In genomic region chr5:1136814-1137213, GRCh38 we compare ENCODE assay signal across 18 cellular contexts. TPM values are rescaled to one million over a fixed set of nuclear protein-coding genes. Genes with fewer than 3 reads are reported as not detected.
DNase-seq lines count a peak whose midpoint lies in the region; ATAC-seq, FAIRE-seq and TF ChIP-seq lines count a peak whose summit lies in the region.
"Had no signal": no experiment of that assay in that cellular context is flagged by ENCODE, and none has a peak within 500 bp of the region (broad histone marks: within the 10 kb centered on the region; RNA-seq: fewer than 3 reads in every experiment).

No MANE protein-coding gene starts in this region.

- no peaks in the 10 kb centered on the region for H3K9me3 ChIP-seq in SK-N-MC (ENCODE audit: low read depth, low read length)
- no peaks in the 10 kb centered on the region for H3K9me3 ChIP-seq in endothelial cell of umbilical vein (replicated peaks; ENCODE audit: control insufficient read depth, insufficient read depth, low read length)
- H3K9me3 ChIP-seq in neuronal stem cell (replicated peaks in 1 of 2; ENCODE audit: control insufficient read depth in 2 of 2, insufficient read depth in 1 of 2, low read depth in 1 of 2, low read length in 2 of 2), result peaks cover 0 to 1% of the 10 kb centered on the region in 2 donors
- no peaks in the 10 kb centered on the region for H3K9me3 ChIP-seq in GM23248 (ENCODE audit: low read depth)

- TF ChIP-seq CTCF in endothelial cell of umbilical vein (IDR thresholded peaks at IDR 0.05; ENCODE audit: extremely low read depth in 1 of 2, insufficient read depth in 1 of 2, low read depth in 1 of 2, low read length in 2 of 2) (no peak), glutamatergic neuron (IDR thresholded peaks at IDR 0.05; ENCODE audit: partially characterized antibody, unreplicated experiment) (no peak)

- H2BK12ac ChIP-seq in neuronal stem cell (ENCODE audit: low read length), result peak overlapping the region; percentile 79

- peak overlapping the region; percentile 97 for H2AK5ac ChIP-seq in neuronal stem cell (ENCODE audit: low read depth, low read length)

- no TSS peak for BruUV-seq in endothelial cell of umbilical vein (replicated peaks; lab: Mats Ljungman, UMichigan)

- peaks cover 9% of the 10 kb centered on the region for H3K27me3 Mint-ChIP-seq in glutamatergic neuron (ENCODE audit: unreplicated experiment)

- H4K8ac ChIP-seq in neuronal stem cell (ENCODE audit: low read depth, low read length), result peak overlapping the region; percentile 31

- WGBS in neuronal stem cell (ENCODE audit: extremely low coverage in 2 of 2, insufficient read length in 2 of 2, insufficient replicate concordance in 1 of 2), 2 donors, result no CpG with 5 or more reads among the region's 8 CpGs
- 48 to 55% methylated on average over 8 of the region's 8 CpGs for WGBS in GM23248 (ENCODE audit: low coverage in 1 of 2, low lambda C conversion rate in 2 of 2, missing lambda C conversion rate in 2 of 2), 2 experiments

- H3K4ac ChIP-seq in neuronal stem cell (ENCODE audit: low read length), result peak overlapping the region; percentile 59

- H3K79me2 ChIP-seq in endothelial cell of umbilical vein (ENCODE audit: control insufficient read depth, insufficient read depth, low read length) (no peaks in the 10 kb centered on the region), GM23248 (ENCODE audit: insufficient read depth) (no peaks in the 10 kb centered on the region)

- peak overlapping the region; percentile 52 for H2BK15ac ChIP-seq in neuronal stem cell (ENCODE audit: low read length)

- TF ChIP-seq POLR2A in GM12891 (IDR thresholded peaks at IDR 0.05; ENCODE audit: low read depth, low read length) (no peak), endothelial cell of umbilical vein (IDR thresholded peaks at IDR 0.05; ENCODE audit: low read depth, low read length) (no peak)

- H3K9me2 ChIP-seq in GM23248 (ENCODE audit: insufficient read depth), result no peaks in the 10 kb centered on the region

- dilution Hi-C loops in endothelial cell of umbilical vein (cut with MboI; ENCODE audit: extremely low pct_ligation_motif_present, low sequenced_read_pairs), result no loop called here

- no peaks in the 10 kb centered on the region for H3K36me3 Mint-ChIP-seq in glutamatergic neuron (ENCODE audit: unreplicated experiment)

- FAIRE-seq in GM12891 (lab: Jason Lieb, UNC) (peak; percentile 23), endothelial cell of umbilical vein (lab: Jason Lieb, UNC) (no peak)
- FAIRE-seq: RCC 7860 had no signal

- H3K9me1 ChIP-seq in endothelial cell of umbilical vein (replicated peaks; ENCODE audit: control insufficient read depth, extremely low read depth, insufficient read depth, low read length), result no peaks in the 10 kb centered on the region

- ATAC-seq in HG02678 (IDR thresholded peaks at IDR 0.05; ENCODE audit: unreplicated experiment), result no peak
- ATAC-seq: SK-N-SH treated with all-trans-retinoic acid at 6 μM for 48 hours had no signal

- peak overlapping the region; percentile 99 for H4K91ac ChIP-seq in neuronal stem cell (ENCODE audit: low read depth, low read length, poor library complexity)

- H3K9me3 Mint-ChIP-seq in glutamatergic neuron (ENCODE audit: unreplicated experiment), result peaks cover 9% of the 10 kb centered on the region

- intact Hi-C loops in endothelial cell of umbilical vein (cut with micrococcal nuclease), result no loop called here

- H3K4me1 ChIP-seq in endothelial cell of umbilical vein (ENCODE audit: control insufficient read depth, extremely low read depth, insufficient read depth, low read length), result no peaks in the 10 kb centered on the region
- H3K4me1 ChIP-seq in neuronal stem cell (ENCODE audit: control insufficient read depth in 2 of 2, insufficient read depth in 1 of 2, low read depth in 1 of 2, low read length in 2 of 2), result peaks cover 5 to 7% of the 10 kb centered on the region in 2 donors
- no peaks in the 10 kb centered on the region for H3K4me1 ChIP-seq in GM23248 (ENCODE audit: insufficient read depth)

- peak overlapping the region; percentile 64 for H3K9ac ChIP-seq in SK-N-MC (ENCODE audit: insufficient read length)
- H3K9ac ChIP-seq in endothelial cell of umbilical vein (replicated peaks; ENCODE audit: extremely low read depth, insufficient read depth, low read length), result no peak overlapping the region
- H3K9ac ChIP-seq in neuronal stem cell (ENCODE audit: low read depth, low read length, poor library complexity), result peak overlapping the region; percentile 39
- no peak overlapping the region for H3K9ac ChIP-seq in GM23248

- H4K20me1 ChIP-seq in endothelial cell of umbilical vein (replicated peaks; ENCODE audit: control insufficient read depth, extremely low read depth, insufficient read depth, low read length) (no peaks in the 10 kb centered on the region), GM23248 (ENCODE audit: insufficient read depth) (no peaks in the 10 kb centered on the region)

- in situ Hi-C loops in GM23248 (cut with MboI), result loop anchor here (10.0 kb wide), 1 partner anchor 192 kb away; no protein-coding TSS in a partner anchor

- POLR2A ChIA-PET in endothelial cell of umbilical vein (lab: Charles Lee), result no interaction called here

- H3K79me1 ChIP-seq in neuronal stem cell (ENCODE audit: low read depth, low read length), result no peaks in the 10 kb centered on the region

- H3K4me3 ChIP-seq in SK-N-MC (peak overlapping the region; percentile 73), endothelial cell of umbilical vein (replicated peaks in 1 of 3; ENCODE audit: insufficient read depth in 1 of 3, low read depth in 1 of 3, low read length in 3 of 3) (no peak overlapping the region), neuronal stem cell (ENCODE audit: low read length in 2 of 2) (no peak overlapping the region), GM23248 (no peak overlapping the region)

- peak overlapping the region; percentile 90; the same call in 1 of the 2 replicates for H3K27ac ChIP-seq in SK-N-MC
- H3K27ac ChIP-seq in endothelial cell of umbilical vein (ENCODE audit: insufficient read depth, low read depth, low read length), result no peak overlapping the region
- no peak overlapping the region for H3K27ac ChIP-seq in neuronal stem cell (replicated peaks; ENCODE audit: low read length)
- no peak overlapping the region for H3K27ac ChIP-seq in GM23248
- H3K27ac ChIP-seq: C4-2B had no signal

- H3K14ac ChIP-seq in neuronal stem cell (ENCODE audit: low read length), result peak overlapping the region; percentile 76

- CTCF ChIA-PET in endothelial cell of umbilical vein (lab: Charles Lee), result no interaction called here

- H3K23ac ChIP-seq in neuronal stem cell (ENCODE audit: low read depth, low read length, poor library complexity), result peak overlapping the region; percentile 77

- no peak overlapping the region for H3K27ac Mint-ChIP-seq in glutamatergic neuron (ENCODE audit: unreplicated experiment)

- H3K4me2 ChIP-seq in endothelial cell of umbilical vein (ENCODE audit: insufficient read depth, low read length) (no peak overlapping the region), neuronal stem cell (ENCODE audit: insufficient read depth, low read length, poor library complexity, severe bottlenecking) (no peak overlapping the region), GM23248 (ENCODE audit: unreplicated experiment) (no peak overlapping the region)

- H2BK120ac ChIP-seq in neuronal stem cell (ENCODE audit: low read depth, low read length), result no peak overlapping the region

- H3K4me1 Mint-ChIP-seq in glutamatergic neuron (ENCODE audit: low read depth, unreplicated experiment), result peaks cover 20% of the 10 kb centered on the region

- H3F3A ChIP-seq in GM23248 (ENCODE audit: insufficient read depth), result no peaks in the 10 kb centered on the region

- H2AFZ ChIP-seq in endothelial cell of umbilical vein (ENCODE audit: low read depth, low read length) (no peak overlapping the region), neuronal stem cell (ENCODE audit: low read length) (no peak overlapping the region), GM23248 (no peak overlapping the region)

- DNase-seq in GM12891 (ENCODE audit: insufficient read length, low spot score) (no peak), SK-N-MC (ENCODE audit: low read depth, low spot score) (no peak), endothelial cell of umbilical vein (ENCODE audit: low read depth, low spot score) (no peak), neuronal stem cell (ENCODE audit: low spot score) (no peak), glutamatergic neuron (no peak), GM23248 (no peak), COLO668 (lab: John Stamatoyannopoulos, UW; ENCODE audit: unreplicated experiment) (no peak)
- DNase-seq: DMS79 treated with DMSO at 0.1 percent for 48 hours, HCEC 1CT, KBM-7, NCI-H1105, NCI-H2081, NCI-H2171 treated with DMSO at 0.1 percent for 48 hours, Right ventricle myocardium superior had no signal

- peak overlapping the region; percentile 73 for H3K18ac ChIP-seq in neuronal stem cell (ENCODE audit: low read length)

- H3K4me3 Mint-ChIP-seq in glutamatergic neuron (ENCODE audit: unreplicated experiment), result no peak overlapping the region

- H3K36me3 ChIP-seq in SK-N-MC (ENCODE audit: insufficient read depth, low read length) (no peaks in the 10 kb centered on the region), endothelial cell of umbilical vein (ENCODE audit: control insufficient read depth in 2 of 2, extremely low read depth in 1 of 2, insufficient read depth in 2 of 2, low read length in 2 of 2) (no peaks in the 10 kb centered on the region), neuronal stem cell (replicated peaks in 1 of 2; ENCODE audit: control insufficient read depth in 2 of 2, insufficient read depth in 2 of 2, low read length in 2 of 2) (no peaks in the 10 kb centered on the region), GM23248 (ENCODE audit: low read depth) (no peaks in the 10 kb centered on the region)

- H2BK5ac ChIP-seq in neuronal stem cell (ENCODE audit: low read length), result no peak overlapping the region

- H3K27me3 ChIP-seq in endothelial cell of umbilical vein (ENCODE audit: control insufficient read depth in 2 of 2, insufficient read depth in 2 of 2, low read length in 2 of 2) (no peaks in the 10 kb centered on the region), neuronal stem cell (ENCODE audit: control insufficient read depth in 3 of 3, insufficient read depth in 3 of 3, low read depth in 1 of 3, low read length in 3 of 3) (peaks cover 0 to 12% (median 0%) of the 10 kb centered on the region in 3 experiments), GM23248 (replicated peaks; ENCODE audit: insufficient read depth) (peaks cover 13% of the 10 kb centered on the region)

RNA-seq across cellular contexts. Expression of gene SLC12A7, which starts 25.0 kb away (rescaled TPM):
- 2.1 TPM for polyA plus RNA-seq in GM12891 (2012; ENCODE audit: low read depth, missing spikeins)
- 28.7 and 38.8 TPM in 2 replicates for total RNA-seq in endothelial cell of umbilical vein
- polyA plus RNA-seq in endothelial cell of umbilical vein, result 16.4 and 20.3 TPM in 2 replicates
- polyA plus RNA-seq in endothelial cell of umbilical vein (2011; cell fraction: cytosol; rRNA removed), result 10.5 and 12.1 TPM in 2 replicates
- polyA plus RNA-seq in endothelial cell of umbilical vein (2011; cell fraction: nucleus; rRNA removed), result 58.8 and 64.9 TPM in 2 replicates
- 16.8 and 24.4 TPM in 2 replicates for polyA plus RNA-seq in endothelial cell of umbilical vein (2012)
- 23.3 and 25.7 TPM in 2 replicates for polyA minus RNA-seq in endothelial cell of umbilical vein
- 7.6 TPM for polyA minus RNA-seq in endothelial cell of umbilical vein (2011; cell fraction: cytosol; rRNA and poly(A)+ RNA removed)
- polyA minus RNA-seq in endothelial cell of umbilical vein (2011; cell fraction: nucleus; rRNA and poly(A)+ RNA removed), result 19.1 and 31.4 TPM in 2 replicates
- 25.7 TPM for polyA plus RNA-seq in neuronal stem cell (2013, experiment 1 of 2)
- polyA plus RNA-seq in neuronal stem cell (2013, experiment 2 of 2), result 25.0 TPM
- total RNA-seq in glutamatergic neuron (ENCODE audit: unreplicated experiment), result 147 TPM
- total RNA-seq in GM23248 (2014; rRNA removed; shearing (Covaris generic)), result 1.6 and 1.9 TPM in 2 replicates
- polyA plus RNA-seq in GM23248 (2016; fragmentation: Nextera tagmentation; extraction: Ambion mirVana), result 0.46 and 0.75 TPM in 2 replicates

Comparison
In these comparisons a context has a peak if more than half of its experiments do, and no peak if none do; other contexts are left out.
1. H3K9ac ChIP-seq: peak in SK-N-MC (single experiment) and neuronal stem cell (single experiment); none in endothelial cell of umbilical vein (single experiment) and GM23248 (single experiment).
2. RNA of gene SLC12A7, which starts 25.0 kb away (total RNA-seq): 147 TPM in glutamatergic neuron (single experiment) and 28.7 to 38.8 TPM in endothelial cell of umbilical vein; 1.6 to 1.9 TPM in GM23248; every median in the first group is over 10 times any median in the second.